Comparison of ENCODE assay signal across 8 cellular contexts in genomic region chr4:103008875-103009729, GRCh38. TPM values are rescaled to one million over a fixed set of nuclear protein-coding genes. Genes with fewer than 3 reads are reported as not detected.
DNase-seq lines count a peak whose midpoint lies in the region; ATAC-seq and TF ChIP-seq lines count a peak whose summit lies in the region.

No MANE protein-coding gene starts in this region.

- TF ChIP-seq CTCF in Caco-2 (IDR thresholded peaks at IDR 0.05; ENCODE audit: insufficient read depth in 1 of 2, low read depth in 1 of 2, low read length in 1 of 2, severe bottlenecking in 1 of 2, unreplicated experiment in 1 of 2) (peak; percentile 62 to 68), gastrocnemius medialis (IDR thresholded peaks at IDR 0.05 in 4 of 5, conservative IDR thresholded peaks at IDR 0.05 in 1 of 5) (peak in 4 of 5 experiments; percentile 66 to 81 (median 73))

- H3K4me3 ChIP-seq in Caco-2 (ENCODE audit: low read depth, low read length) (no peak overlapping the region), right cardiac atrium (ENCODE audit: low read length) (no peak overlapping the region), gastrocnemius medialis (no peak overlapping the region)

- H3K36me3 Mint-ChIP-seq in Caco-2 (ENCODE audit: insufficient read depth, unreplicated experiment): no peaks in the 10 kb centered on the region

- CTCF ChIA-PET in Caco-2 (lab: Charles Lee): interaction anchor here (1.2 to 1.5 kb wide), 2 partner anchors 278 to 389 kb away, joined by 3 to 10 read pairs; no protein-coding TSS in a partner anchor

- no peak overlapping the region for H3K27ac Mint-ChIP-seq in Caco-2 (ENCODE audit: unreplicated experiment)

- H3K27me3 Mint-ChIP-seq in Caco-2 (ENCODE audit: insufficient read depth, unreplicated experiment): peaks cover 2% of the 10 kb centered on the region

- H3K36me3 ChIP-seq in Caco-2 (ENCODE audit: control insufficient read depth, insufficient read depth, low read length) (no peaks in the 10 kb centered on the region), gastrocnemius medialis (no peaks in the 10 kb centered on the region)

- WGBS in right cardiac atrium: 68% methylated on average over 15 of the region's 15 CpGs

- no peaks in the 10 kb centered on the region for H3K9me3 Mint-ChIP-seq in Caco-2 (ENCODE audit: unreplicated experiment)

- POLR2A ChIA-PET in Caco-2 (lab: Charles Lee): no interaction called here

- BruUV-seq in Caco-2 (replicated peaks; lab: Mats Ljungman, UMichigan): no TSS peak

- H3K9me3 ChIP-seq in Caco-2 (no peaks in the 10 kb centered on the region), right cardiac atrium (ENCODE audit: control insufficient read depth, low read length) (no peaks in the 10 kb centered on the region), gastrocnemius medialis (no peaks in the 10 kb centered on the region)

- no peaks in the 10 kb centered on the region for H3K4me1 Mint-ChIP-seq in Caco-2 (ENCODE audit: low read depth, unreplicated experiment)

- H3K27me3 ChIP-seq in Caco-2 (replicated peaks; ENCODE audit: control insufficient read depth, insufficient read depth, low read length) (no peaks in the 10 kb centered on the region), right cardiac atrium (ENCODE audit: control insufficient read depth, insufficient read depth) (no peaks in the 10 kb centered on the region), gastrocnemius medialis (no peaks in the 10 kb centered on the region)

- H3K4me3 Mint-ChIP-seq in Caco-2 (ENCODE audit: unreplicated experiment): no peak overlapping the region

- DNase-seq in Caco-2: peak in 1 of 2 experiments; percentile 58
- peak; percentile 63 for DNase-seq in NCI-H2227 treated with DMSO at 0.1 percent for 48 hours (lab: John Stamatoyannopoulos, UW)
- peak; percentile 26 for DNase-seq in amniotic stem cell (lab: John Stamatoyannopoulos, UW)
- DNase-seq in right cardiac atrium: peak in 1 of 3 donors; percentile 38
- no peak for DNase-seq in gastrocnemius medialis
- no peak for DNase-seq in posterior cingulate gyrus

- ATAC-seq in GM18861 (IDR thresholded peaks at IDR 0.05; ENCODE audit: unreplicated experiment) (peak; percentile 91), HG03060 (IDR thresholded peaks at IDR 0.05; ENCODE audit: low read depth, unreplicated experiment) (peak; percentile 92), right cardiac atrium (peak; percentile 81 to 85), gastrocnemius medialis (peak; percentile 89 to 91)

- in situ Hi-C loops in gastrocnemius medialis (cut with MboI; ENCODE audit: low sequenced_read_pairs in 4 of 4): loop anchor here (5.0 to 25.0 kb wide), 5 partner anchors 387 to 572 kb away; no protein-coding TSS in a partner anchor

- intact Hi-C loops in Caco-2 (cut with micrococcal nuclease; ENCODE audit: unreplicated experiment): loop anchor here (1.0 to 5.0 kb wide), 7 partner anchors 82 to 578 kb away; partner anchors contain the start of genes CISD2 and MANBA
- intact Hi-C loops in right cardiac atrium (cut with DNase I): loop anchor here (2.0 to 10.0 kb wide), 4 partner anchors 387 to 564 kb away; no protein-coding TSS in a partner anchor
- intact Hi-C loops in gastrocnemius medialis (cut with DNase I; ENCODE audit: low total_unique reads): loop anchor here (1.0 kb wide), 2 partner anchors 389 to 560 kb away; no protein-coding TSS in a partner anchor
- intact Hi-C loops in posterior cingulate gyrus (cut with DNase I): loop anchor here (2.0 to 5.0 kb wide), 2 partner anchors 386 to 577 kb away; no protein-coding TSS in a partner anchor

- H3K4me1 ChIP-seq in Caco-2: no peaks in the 10 kb centered on the region; the same call in 1 of the 2 replicates
- H3K4me1 ChIP-seq in right cardiac atrium (ENCODE audit: control insufficient read depth, insufficient read depth, low read length): peaks cover 3% of the 10 kb centered on the region
- H3K4me1 ChIP-seq in gastrocnemius medialis: peaks cover 13 to 17% of the 10 kb centered on the region in 2 donors

- TF ChIP-seq POLR2A in gastrocnemius medialis (IDR thresholded peaks at IDR 0.05): no peak

- H3K27ac ChIP-seq in right cardiac atrium (ENCODE audit: low read length) (no peak overlapping the region), gastrocnemius medialis (no peak overlapping the region)

RNA-seq across cellular contexts. Expression of gene SLC9B1, which starts 10.4 kb away (rescaled TPM):
- 1.7 TPM in 1 of 2 replicates, not detected in the other for total RNA-seq in Caco-2 (2022)
- total RNA-seq in right cardiac atrium: 1 to 10 TPM in 2 of 4 donors, under 1 TPM in 2; 0.94 to 1.8 (median 1.3) TPM
- polyA plus RNA-seq in right cardiac atrium: 0.27 TPM
- total RNA-seq in gastrocnemius medialis: not detected

Comparison
In these comparisons a context has a peak if more than half of its experiments do, and no peak if none do; other contexts are left out.
1. DNase-seq: peak in NCI-H2227 treated with DMSO at 0.1 percent for 48 hours (single experiment) and amniotic stem cell (single experiment); none in gastrocnemius medialis (0 of 2) and posterior cingulate gyrus (0 of 10).
2. Peak in every context shown above with its lines, with median percentiles within 50 percentile points of each other: ATAC-seq.